9 cellular contexts compared by ENCODE assay signal in genomic region chr3:146160964-146161724, GRCh38. TPM values are rescaled to one million over a fixed set of nuclear protein-coding genes. Genes with fewer than 3 reads are reported as not detected.
DNase-seq lines count a peak whose midpoint lies in the region; ATAC-seq and TF ChIP-seq lines count a peak whose summit lies in the region.
"Had no signal": no experiment of that assay in that cellular context is flagged by ENCODE, and none has a peak within 500 bp of the region (broad histone marks: within the 10 kb centered on the region; RNA-seq: fewer than 3 reads in every experiment).

Gene PLOD2, minus strand, starts transcription at chr3:146161184. Its CDS starts 195 bp downstream, at chr3:146160989.

- WGBS in mesendoderm (ENCODE audit: extremely low coverage, insufficient coverage, low lambda C conversion rate) = no CpG with 5 or more reads among the region's 76 CpGs
- 4% methylated on average over 11 of the region's 76 CpGs for WGBS in suprapubic skin

- H3K4me3 Mint-ChIP-seq in WTC11 = peak within 1 kb of the TSS; percentile 83

- H3K36me3 Mint-ChIP-seq in WTC11 = no peaks in the 10 kb centered on the region

- H3K27ac Mint-ChIP-seq in WTC11 = peak within 1 kb of the TSS; percentile 97

- no peak within 1 kb of the TSS for H2AK5ac ChIP-seq in mesendoderm (ENCODE audit: low read length)

- H3K27ac ChIP-seq in epithelial cell of prostate = peak within 1 kb of the TSS; percentile 70
- peak within 1 kb of the TSS; percentile 90 for H3K27ac ChIP-seq in mesendoderm (ENCODE audit: low read depth, low read length)
- H3K27ac ChIP-seq in suprapubic skin = peak within 1 kb of the TSS; percentile 90
- H3K27ac ChIP-seq: BLaER1 had no signal

- no peak within 1 kb of the TSS for H3K23ac ChIP-seq in mesendoderm (ENCODE audit: low read length)

- peaks cover 68% of the 10 kb centered on the region for H3K4me1 Mint-ChIP-seq in WTC11

- H3K9me3 ChIP-seq in suprapubic skin = no peaks in the 10 kb centered on the region

- H2BK15ac ChIP-seq in mesendoderm (replicated peaks; ENCODE audit: low read depth) = no peak within 1 kb of the TSS

- peak within 1 kb of the TSS; percentile 66 for H2BK120ac ChIP-seq in mesendoderm (ENCODE audit: low read depth, low read length)

- H3K79me2 ChIP-seq in mesendoderm (ENCODE audit: control insufficient read depth, insufficient read depth, low read length) = peaks cover 22% of the 10 kb centered on the region

- H3K9me3 Mint-ChIP-seq in WTC11 = no peaks in the 10 kb centered on the region

- H3K18ac ChIP-seq in mesendoderm (ENCODE audit: low read length) = peak within 1 kb of the TSS; percentile 72

- H3K4ac ChIP-seq in mesendoderm (ENCODE audit: low read depth, low read length) = peak within 1 kb of the TSS; percentile 28

- H3K4me2 ChIP-seq in mesendoderm (ENCODE audit: low read length) = peak within 1 kb of the TSS; percentile 66
- H3K4me2 ChIP-seq: BLaER1 had no signal

- POLR2A ChIA-PET in WTC11 (lab: Charles Lee) = interaction anchor here (0.5 to 1.3 kb wide), 4 partner anchors 23 to 308 kb away, joined by 3 to 4 read pairs (median 4); partner anchors contain the start of gene PLSCR2

- peaks cover 16% of the 10 kb centered on the region for H3K27me3 Mint-ChIP-seq in WTC11 (ENCODE audit: low read depth)

- TF ChIP-seq CTCF in WTC11 (IDR thresholded peaks at IDR 0.05) (no peak), suprapubic skin (IDR thresholded peaks at IDR 0.05) (no peak)

- H3K27me3 ChIP-seq in mesendoderm (ENCODE audit: insufficient read depth, low read length, poor library complexity) (no peaks in the 10 kb centered on the region), suprapubic skin (no peaks in the 10 kb centered on the region)
- H3K27me3 ChIP-seq: BLaER1 had no signal

- peak in 1 of 2 donors; percentile 65 for TF ChIP-seq POLR2A in suprapubic skin (IDR thresholded peaks at IDR 0.05)

- H4K5ac ChIP-seq in mesendoderm (ENCODE audit: low read length) = no peak within 1 kb of the TSS

- peak within 1 kb of the TSS; percentile 20 for H2BK5ac ChIP-seq in mesendoderm (ENCODE audit: low read length)

- H3K4me3 ChIP-seq in mesendoderm (ENCODE audit: low read length) = peak within 1 kb of the TSS; percentile 61
- H3K4me3 ChIP-seq in suprapubic skin = peak within 1 kb of the TSS; percentile 90
- H3K4me3 ChIP-seq: BLaER1 had no signal

- no peak within 1 kb of the TSS for H4K8ac ChIP-seq in mesendoderm (ENCODE audit: low read depth, low read length)

- CTCF ChIA-PET in WTC11 (lab: Charles Lee) = interaction anchor here (0.6 to 2.7 kb wide), 9 partner anchors 24 to 384 kb away, joined by 3 to 43 read pairs (median 5); no protein-coding TSS in a partner anchor

- DNase-seq in NCI-H1694 treated with DMSO at 0.1 percent for 48 hours (lab: John Stamatoyannopoulos, UW) (peak; percentile 35), NCI-H1694 (lab: John Stamatoyannopoulos, UW) (no peak), H4 (ENCODE audit: low spot score) (peak; percentile 88), NCI-H1105 (lab: John Stamatoyannopoulos, UW) (peak; percentile 87), WTC11 (ENCODE audit: low spot score) (peak; percentile 74), epithelial cell of prostate (ENCODE audit: low read depth, low spot score) (no peak), mesendoderm (peak; percentile 90), suprapubic skin (ENCODE audit: low spot score in 2 of 2) (peak; percentile 75 to 82)

- H3K79me1 ChIP-seq in mesendoderm (ENCODE audit: low read length) = no peaks in the 10 kb centered on the region

- ATAC-seq in WTC11 = peak; percentile 75

- TF ChIP-seq EP300 in suprapubic skin (IDR thresholded peaks at IDR 0.05) = no peak

- no peaks in the 10 kb centered on the region for H3K36me3 ChIP-seq in mesendoderm (ENCODE audit: control insufficient read depth, insufficient read depth, low read length)
- H3K36me3 ChIP-seq in suprapubic skin = no peaks in the 10 kb centered on the region
- H3K36me3 ChIP-seq: BLaER1 had no signal

- peak within 1 kb of the TSS; percentile 78 for H3K56ac ChIP-seq in mesendoderm (ENCODE audit: low read length)

- peak within 1 kb of the TSS; percentile 83 for H3K9ac ChIP-seq in mesendoderm (ENCODE audit: low read length)
- H3K9ac ChIP-seq: BLaER1 had no signal

- peaks cover 2% of the 10 kb centered on the region for H3K4me1 ChIP-seq in mesendoderm (ENCODE audit: control insufficient read depth, low read depth, low read length)
- peaks cover 37% of the 10 kb centered on the region for H3K4me1 ChIP-seq in suprapubic skin
- H3K4me1 ChIP-seq: BLaER1 had no signal

TF ChIP-seq in WTC11, 78 proteins besides CTCF, POLR2A, EP300 and RAD21 (continues in another document):
- 0 out of 2 replicates have a peak, but pooled peaks have one; percentile 24 for TF ChIP-seq MAX (CRISPR knock-in tag; IDR thresholded peaks at IDR 0.05)
- TF ChIP-seq, protein P1, sequence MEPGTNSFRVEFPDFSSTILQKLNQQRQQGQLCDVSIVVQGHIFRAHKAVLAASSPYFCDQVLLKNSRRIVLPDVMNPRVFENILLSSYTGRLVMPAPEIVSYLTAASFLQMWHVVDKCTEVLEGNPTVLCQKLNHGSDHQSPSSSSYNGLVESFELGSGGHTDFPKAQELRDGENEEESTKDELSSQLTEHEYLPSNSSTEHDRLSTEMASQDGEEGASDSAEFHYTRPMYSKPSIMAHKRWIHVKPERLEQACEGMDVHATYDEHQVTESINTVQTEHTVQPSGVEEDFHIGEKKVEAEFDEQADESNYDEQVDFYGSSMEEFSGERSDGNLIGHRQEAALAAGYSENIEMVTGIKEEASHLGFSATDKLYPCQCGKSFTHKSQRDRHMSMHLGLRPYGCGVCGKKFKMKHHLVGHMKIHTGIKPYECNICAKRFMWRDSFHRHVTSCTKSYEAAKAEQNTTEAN (CRISPR knock-in tag; IDR thresholded peaks at IDR 0.05) = 0 out of 2 replicates have a peak, but pooled peaks have one; percentile 75
- peak; percentile 74; the same call in 1 of the 2 replicates for TF ChIP-seq TP53 (CRISPR knock-in tag; IDR thresholded peaks at IDR 0.05)
- TF ChIP-seq ZNF232 (CRISPR knock-in tag; IDR thresholded peaks at IDR 0.05) = peak; percentile 38; the same call in 1 of the 2 replicates
- TF ChIP-seq, protein P2, sequence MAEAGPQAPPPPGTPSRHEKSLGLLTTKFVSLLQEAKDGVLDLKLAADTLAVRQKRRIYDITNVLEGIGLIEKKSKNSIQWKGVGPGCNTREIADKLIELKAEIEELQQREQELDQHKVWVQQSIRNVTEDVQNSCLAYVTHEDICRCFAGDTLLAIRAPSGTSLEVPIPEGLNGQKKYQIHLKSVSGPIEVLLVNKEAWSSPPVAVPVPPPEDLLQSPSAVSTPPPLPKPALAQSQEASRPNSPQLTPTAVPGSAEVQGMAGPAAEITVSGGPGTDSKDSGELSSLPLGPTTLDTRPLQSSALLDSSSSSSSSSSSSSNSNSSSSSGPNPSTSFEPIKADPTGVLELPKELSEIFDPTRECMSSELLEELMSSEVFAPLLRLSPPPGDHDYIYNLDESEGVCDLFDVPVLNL (CRISPR knock-in tag; IDR thresholded peaks at IDR 0.05; ENCODE audit: borderline replicate concordance, low read depth) = 0 out of 2 replicates have a peak, but pooled peaks have one; percentile 79
- peak; percentile 58; the same call in 1 of the 2 replicates for TF ChIP-seq SP1 (CRISPR knock-in tag; conservative IDR thresholded peaks at IDR 0.05)
- TF ChIP-seq SMAD4 (CRISPR knock-in tag; IDR thresholded peaks at IDR 0.05) = 0 out of 2 replicates have a peak, but pooled peaks have one; percentile 11
- TF ChIP-seq, protein P3, sequence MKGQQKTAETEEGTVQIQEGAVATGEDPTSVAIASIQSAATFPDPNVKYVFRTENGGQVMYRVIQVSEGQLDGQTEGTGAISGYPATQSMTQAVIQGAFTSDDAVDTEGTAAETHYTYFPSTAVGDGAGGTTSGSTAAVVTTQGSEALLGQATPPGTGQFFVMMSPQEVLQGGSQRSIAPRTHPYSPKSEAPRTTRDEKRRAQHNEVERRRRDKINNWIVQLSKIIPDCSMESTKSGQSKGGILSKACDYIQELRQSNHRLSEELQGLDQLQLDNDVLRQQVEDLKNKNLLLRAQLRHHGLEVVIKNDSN (CRISPR knock-in tag; IDR thresholded peaks at IDR 0.05) = peak; percentile 25; the same call in 1 of the 2 replicates
- peak; percentile 66; the same call in 1 of the 2 replicates for TF ChIP-seq TEAD1 (CRISPR knock-in tag; IDR thresholded peaks at IDR 0.05)
- TF ChIP-seq ZBTB21 (CRISPR knock-in tag; IDR thresholded peaks at IDR 0.05; ENCODE audit: borderline replicate concordance) = peak; percentile 64; the same call in 1 of the 2 replicates
- no peak; the same call in 1 of the 2 replicates for TF ChIP-seq NFYB (CRISPR knock-in tag; conservative IDR thresholded peaks at IDR 0.05; ENCODE audit: low read depth)
- TF ChIP-seq TCF7 (CRISPR knock-in tag; IDR thresholded peaks at IDR 0.05; ENCODE audit: low read depth) = 0 out of 2 replicates have a peak, but pooled peaks have one; percentile 22
- TF ChIP-seq, protein P4, sequence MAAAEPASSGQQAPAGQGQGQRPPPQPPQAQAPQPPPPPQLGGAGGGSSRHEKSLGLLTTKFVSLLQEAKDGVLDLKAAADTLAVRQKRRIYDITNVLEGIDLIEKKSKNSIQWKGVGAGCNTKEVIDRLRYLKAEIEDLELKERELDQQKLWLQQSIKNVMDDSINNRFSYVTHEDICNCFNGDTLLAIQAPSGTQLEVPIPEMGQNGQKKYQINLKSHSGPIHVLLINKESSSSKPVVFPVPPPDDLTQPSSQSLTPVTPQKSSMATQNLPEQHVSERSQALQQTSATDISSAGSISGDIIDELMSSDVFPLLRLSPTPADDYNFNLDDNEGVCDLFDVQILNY (CRISPR knock-in tag; IDR thresholded peaks at IDR 0.05) = no peak
- TF ChIP-seq FOXP1 (CRISPR knock-in tag; IDR thresholded peaks at IDR 0.05; ENCODE audit: borderline replicate concordance) = peak; percentile 65; the same call in 1 of the 2 replicates
- 0 out of 2 replicates have a peak, but pooled peaks have one; percentile 68 for TF ChIP-seq KAT7 (CRISPR knock-in tag; IDR thresholded peaks at IDR 0.05; ENCODE audit: borderline replicate concordance)
- TF ChIP-seq ZNF219 (CRISPR knock-in tag; IDR thresholded peaks at IDR 0.05; ENCODE audit: borderline replicate concordance) = 0 out of 2 replicates have a peak, but pooled peaks have one; percentile 26
- TF ChIP-seq ATF1 (CRISPR knock-in tag; IDR thresholded peaks at IDR 0.05) = 0 out of 2 replicates have a peak, but pooled peaks have one; percentile 61
- no peak for TF ChIP-seq JAZF1 (CRISPR knock-in tag; IDR thresholded peaks at IDR 0.05)

RNA-seq across cellular contexts. Expression of gene PLOD2, which starts in this region (rescaled TPM):
- 130 and 189 TPM in 2 replicates for total RNA-seq in H4 (2014; rRNA removed; shearing (Covaris generic))
- 36.6 to 40.7 TPM (median 39.3 TPM) in 3 replicates for total RNA-seq in WTC11 (2021)
- 29.3 TPM for polyA plus RNA-seq in mesendoderm (2013, experiment 1 of 2)
- 28.9 TPM for polyA plus RNA-seq in mesendoderm (2013, experiment 2 of 2)
- total RNA-seq in suprapubic skin = 10 to 100 TPM in 2 of 4 donors, 1 to 10 TPM in 2; 5.3 to 19.0 (median 8.6) TPM

Comparison
In these comparisons a context has a peak if more than half of its experiments do, and no peak if none do; other contexts are left out.
1. DNase-seq: peak in NCI-H1694 treated with DMSO at 0.1 percent for 48 hours (single experiment), H4 (single experiment), NCI-H1105 (single experiment), WTC11 (single experiment), mesendoderm (single experiment) and suprapubic skin (2 of 2); none in NCI-H1694 (single experiment) and epithelial cell of prostate (single experiment).
2. Peak in every context shown above with its lines, with median percentiles within 50 percentile points of each other: H3K27ac ChIP-seq.